ENCODE assay signal across 8 cellular contexts in the genomic region with DNA sequence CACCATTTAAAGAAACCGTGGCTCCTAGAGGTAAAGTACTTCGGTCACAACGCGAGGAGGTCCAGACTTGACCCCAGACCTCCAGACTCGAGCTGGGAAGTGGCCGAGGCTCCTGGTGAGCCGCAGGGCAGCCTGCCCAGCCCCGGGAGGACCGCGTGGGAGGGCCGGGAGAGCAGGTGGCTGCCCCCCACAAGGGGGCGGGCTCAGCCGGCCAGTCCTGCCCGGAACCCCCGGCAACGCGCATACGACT. TPM values are rescaled to one million over a fixed set of nuclear protein-coding genes. Genes with fewer than 3 reads are reported as not detected.
DNase-seq lines count a peak whose midpoint lies in the region; ATAC-seq and TF ChIP-seq lines count a peak whose summit lies in the region.

TSS of gene SLC27A2 (plus strand) at position 214 of the 250 bp plus-strand sequence. CDS start 232 bp downstream, outside the sequence.

- no peak for TF ChIP-seq POLR2A in suprapubic skin (IDR thresholded peaks at IDR 0.05)

- no peaks in the 10 kb centered on the region for H4K20me1 ChIP-seq in MM.1S (ENCODE audit: insufficient read depth, low read length)

- H3K36me3 ChIP-seq in MM.1S (replicated peaks; ENCODE audit: insufficient read depth, low read length) (no peaks in the 10 kb centered on the region), ascending aorta (no peaks in the 10 kb centered on the region), kidney epithelial cell (ENCODE audit: control insufficient read depth, insufficient read depth, low read length) (no peaks in the 10 kb centered on the region), suprapubic skin (no peaks in the 10 kb centered on the region)

- no peak for TF ChIP-seq EP300 in suprapubic skin (IDR thresholded peaks at IDR 0.05)

- H2AFZ ChIP-seq in MM.1S (ENCODE audit: low read length), result peak within 1 kb of the TSS; percentile 84

- H3K9me3 ChIP-seq in MM.1S (replicated peaks; ENCODE audit: insufficient read depth, low read length), result no peaks in the 10 kb centered on the region
- H3K9me3 ChIP-seq in ascending aorta, result no peaks in the 10 kb centered on the region
- H3K9me3 ChIP-seq in suprapubic skin, result no peaks in the 10 kb centered on the region

- 0% methylated on average over 4 of the region's 18 CpGs for WGBS in suprapubic skin

- intact Hi-C loops in ascending aorta (cut with DNase I), result no loop called here

- H3K9me2 ChIP-seq in MM.1S (replicated peaks; ENCODE audit: insufficient read depth, low read length), result no peaks in the 10 kb centered on the region

- H3K27ac ChIP-seq in MM.1S (ENCODE audit: low read length) (no peak within 1 kb of the TSS), ascending aorta (no peak within 1 kb of the TSS), suprapubic skin (no peak within 1 kb of the TSS)

- peaks cover 6% of the 10 kb centered on the region; the same call in 1 of the 2 replicates for H3K4me1 ChIP-seq in MM.1S (ENCODE audit: low read length)
- H3K4me1 ChIP-seq in ascending aorta, result peaks cover 2 to 3% of the 10 kb centered on the region in 2 donors
- H3K4me1 ChIP-seq in suprapubic skin, result peaks cover 14% of the 10 kb centered on the region

- peak; percentile 39 for TF ChIP-seq CTCF in MM.1S (IDR thresholded peaks at IDR 0.05; ENCODE audit: low read length)
- peak in 1 of 3 experiments; percentile 14 for TF ChIP-seq CTCF in ascending aorta (IDR thresholded peaks at IDR 0.05)
- TF ChIP-seq CTCF in kidney epithelial cell (IDR thresholded peaks at IDR 0.05; ENCODE audit: insufficient read depth, low read length, poor library complexity, severe bottlenecking), result peak; percentile 42
- TF ChIP-seq CTCF in suprapubic skin (IDR thresholded peaks at IDR 0.05), result peak in 1 of 2 donors; percentile 20

- H3F3A ChIP-seq in MM.1S (ENCODE audit: insufficient read depth, low read length), result 0 out of 2 replicates have a peak, but pooled peaks cover 6% of the 10 kb centered on the region

- peak within 1 kb of the TSS; percentile 46; the same call in 1 of the 2 replicates for H3K9ac ChIP-seq in MM.1S (ENCODE audit: low read length)

- peak within 1 kb of the TSS; percentile 78 for H3K4me3 ChIP-seq in MM.1S (ENCODE audit: low read length)
- peak within 1 kb of the TSS; percentile 49 to 65 for H3K4me3 ChIP-seq in ascending aorta
- H3K4me3 ChIP-seq in kidney epithelial cell (ENCODE audit: low read depth, low read length), result peak within 1 kb of the TSS; percentile 51
- H3K4me3 ChIP-seq in suprapubic skin, result peak within 1 kb of the TSS; percentile 66

- no peaks in the 10 kb centered on the region for H3K27me3 ChIP-seq in MM.1S (replicated peaks; ENCODE audit: insufficient read depth, low read length)
- H3K27me3 ChIP-seq in ascending aorta, result no peaks in the 10 kb centered on the region
- peaks cover 16% of the 10 kb centered on the region for H3K27me3 ChIP-seq in kidney epithelial cell (ENCODE audit: control insufficient read depth, insufficient read depth, low read length)
- peaks cover 35% of the 10 kb centered on the region for H3K27me3 ChIP-seq in suprapubic skin

- DNase-seq in DMS79 treated with DMSO at 0.1 percent for 48 hours (lab: John Stamatoyannopoulos, UW) (peak; percentile 37), MM.1S (no peak), ascending aorta (ENCODE audit: low spot score in 2 of 2) (no peak), kidney epithelial cell (ENCODE audit: low read depth) (no peak), suprapubic skin (ENCODE audit: low spot score in 2 of 2) (no peak), NCI-H1048 (lab: John Stamatoyannopoulos, UW) (no peak)

- peak within 1 kb of the TSS; percentile 93 for H3K4me2 ChIP-seq in MM.1S (ENCODE audit: low read depth, low read length)

- peak; percentile 61 for ATAC-seq in GM21423 (IDR thresholded peaks at IDR 0.05; ENCODE audit: unreplicated experiment)
- no peak for ATAC-seq in GM21447 (IDR thresholded peaks at IDR 0.05; ENCODE audit: unreplicated experiment)

- H3K79me2 ChIP-seq in MM.1S (ENCODE audit: low read length), result no peaks in the 10 kb centered on the region

RNA-seq across cellular contexts. Expression of gene SLC27A2, which starts in this region (rescaled TPM):
- total RNA-seq in ascending aorta (not detected), kidney epithelial cell (7.8 and 7.9 TPM in 2 replicates), suprapubic skin (10 to 100 TPM in 1 of 4 donors, 1 to 10 TPM in 2, under 1 TPM in 1; 0.72 to 10.2 (median 5.9) TPM)
